Comparison of ENCODE assay signal across 11 cellular contexts in the genomic region with DNA sequence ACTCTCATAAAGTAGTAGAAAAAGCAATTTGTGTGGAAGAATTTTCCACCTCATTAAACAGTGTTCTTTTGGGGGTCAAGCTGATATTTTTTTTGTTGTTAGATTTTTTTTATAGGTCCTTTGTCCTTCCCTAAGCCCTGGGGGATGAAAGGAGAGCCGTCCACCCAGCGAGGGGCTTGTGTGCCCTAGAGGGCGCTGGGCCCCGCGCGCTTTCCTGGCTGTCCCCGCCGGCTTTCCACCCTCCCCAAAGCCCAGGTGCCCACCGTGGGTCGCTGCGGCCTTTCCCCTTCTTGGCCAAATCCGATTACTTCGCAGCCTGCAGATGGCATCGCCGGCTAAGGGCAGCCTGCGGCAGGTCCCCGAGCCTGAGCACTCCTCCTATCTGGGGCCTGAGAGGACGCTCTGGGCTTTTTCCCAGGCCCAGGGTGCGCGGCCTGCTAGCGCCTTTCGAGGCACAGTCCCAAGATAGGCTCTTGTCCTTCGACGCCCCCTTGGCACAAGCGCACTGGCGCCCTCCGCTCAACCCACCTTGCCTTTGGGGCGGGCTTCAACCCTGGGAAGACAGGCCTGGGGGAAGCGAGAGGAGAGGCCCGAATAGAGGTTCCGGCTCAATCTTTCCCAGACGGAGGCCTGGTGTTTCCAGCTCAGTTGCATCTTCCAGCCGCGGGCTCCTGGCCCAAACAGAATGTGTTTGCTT.
A peak's percentile ranks its signal among the peaks of the same experiment; 100 is the strongest.
DNase-seq lines count a peak whose midpoint lies in the region; ATAC-seq, FAIRE-seq and TF ChIP-seq lines count a peak whose summit lies in the region.
"Had no signal": no experiment of that assay in that cellular context is flagged by ENCODE, and none has a peak within 500 bp of the region (broad histone marks: within the 10 kb centered on the region; RNA-seq: fewer than 3 reads in every experiment).

No MANE protein-coding gene starts in this region.

- no peak overlapping the region for H3K4me3 ChIP-seq in brain microvascular endothelial cell (ENCODE audit: low read depth, low read length)
- H3K4me3 ChIP-seq: heart right ventricle had no signal

- no peaks in the 10 kb centered on the region for H3K36me3 Mint-ChIP-seq in nephron progenitor cell (ENCODE audit: low read depth)

- no peak for FAIRE-seq in GM19239 (lab: Jason Lieb, UNC)
- FAIRE-seq: colon had no signal

- peak; percentile 9 for TF ChIP-seq CTCF in GM13976 (IDR thresholded peaks at IDR 0.05; ENCODE audit: borderline replicate concordance, control extremely low read depth, extremely low read depth, insufficient read depth, missing control alignments)
- peak; percentile 17 for TF ChIP-seq CTCF in brain microvascular endothelial cell (IDR thresholded peaks at IDR 0.05; ENCODE audit: low read depth, low read length, missing control alignments)
- peak; percentile 12 for TF ChIP-seq CTCF in nephron progenitor cell (IDR thresholded peaks at IDR 0.05)

- no peaks in the 10 kb centered on the region for H3K36me3 ChIP-seq in brain microvascular endothelial cell (replicated peaks)
- H3K36me3 ChIP-seq: heart right ventricle had no signal

- H3K27ac ChIP-seq in brain microvascular endothelial cell, result no peak overlapping the region
- H3K27ac ChIP-seq: heart right ventricle had no signal

- H3K27ac Mint-ChIP-seq in nephron progenitor cell, result no peak overlapping the region
- H3K27ac Mint-ChIP-seq: activated T-helper 1 cell treated with anti-CD3 and anti-CD28 coated beads, Interleukin-12 subunit alpha, Interleukin-12 subunit beta, Interleukin-2, Interleukin-4 antibody, amounts not matched to agents 30 ng/mL and 10 ng/mL and 1 ng/mL, durations not matched to agents 14 hours and 24 hours and 36 hours had no signal

- H3K27me3 ChIP-seq in brain microvascular endothelial cell (replicated peaks), result peaks cover 53% of the 10 kb centered on the region

- H3K4me3 Mint-ChIP-seq in nephron progenitor cell, result peak overlapping the region; percentile 14
- H3K4me3 Mint-ChIP-seq: activated T-helper 1 cell treated with anti-CD3 and anti-CD28 coated beads, Interleukin-12 subunit alpha, Interleukin-12 subunit beta, Interleukin-2, Interleukin-4 antibody, amounts not matched to agents 30 ng/mL and 10 ng/mL and 1 ng/mL, durations not matched to agents 14 hours and 24 hours and 36 hours had no signal

- peaks cover 25% of the 10 kb centered on the region for H3K4me1 Mint-ChIP-seq in nephron progenitor cell

- ATAC-seq in HG02798 (IDR thresholded peaks at IDR 0.05; ENCODE audit: poor library complexity, unreplicated experiment), result peak; percentile 50
- ATAC-seq: heart right ventricle had no signal

- in situ Hi-C loops in GM13976 (cut with MboI; ENCODE audit: low sequenced_read_pairs, unreplicated experiment), result no loop called here
- in situ Hi-C loops in brain microvascular endothelial cell (cut with HindIII; ENCODE audit: low pct_ligation_motif_present, low sequenced_read_pairs), result no loop called here

- H3K9me3 Mint-ChIP-seq in nephron progenitor cell, result no peaks in the 10 kb centered on the region

- DNase-seq in GM13976 (ENCODE audit: low spot score), result peak; percentile 69
- no peak for DNase-seq in brain microvascular endothelial cell
- peak; percentile 43 for DNase-seq in nephron progenitor cell
- no peak for DNase-seq in NCI-H128 (lab: John Stamatoyannopoulos, UW; ENCODE audit: unreplicated experiment)
- DNase-seq in GM19239 (ENCODE audit: insufficient read length, low spot score), result no peak
- DNase-seq in NCI-H1436 (lab: John Stamatoyannopoulos, UW), result no peak
- no peak for DNase-seq in COLO829 (ENCODE audit: low spot score)
- DNase-seq: heart right ventricle had no signal

- peaks cover 91% of the 10 kb centered on the region for H3K27me3 Mint-ChIP-seq in nephron progenitor cell (ENCODE audit: low read depth, poor library complexity)

Comparison
In these comparisons a context has a peak if more than half of its experiments do, and no peak if none do; other contexts are left out.
1. DNase-seq: peak in GM13976 (single experiment) and nephron progenitor cell (single experiment); none in brain microvascular endothelial cell (single experiment), NCI-H128 (single experiment), GM19239 (single experiment), NCI-H1436 (single experiment) and COLO829 (single experiment).
2. Peak in every context shown above with its lines, with median percentiles within 50 percentile points of each other: CTCF ChIP-seq.